8 cellular contexts compared by ENCODE assay signal in genomic region chr2:26246818-26247217, GRCh38. TPM values are rescaled to one million over a fixed set of nuclear protein-coding genes. Genes with fewer than 3 reads are reported as not detected.
A peak's percentile ranks its signal among the peaks of the same experiment; 100 is the strongest.
DNase-seq lines count a peak whose midpoint lies in the region; ATAC-seq and TF ChIP-seq lines count a peak whose summit lies in the region.

No MANE protein-coding gene starts in this region.

- peaks cover 16% of the 10 kb centered on the region for H3K4me1 Mint-ChIP-seq in GM23338

- H3K27me3 Mint-ChIP-seq in GM23338 (ENCODE audit: insufficient read depth, low read depth, poor library complexity), result peaks cover 4% of the 10 kb centered on the region

- H3K4me3 ChIP-seq in GM23338, result 0 out of 2 replicates have a peak overlapping the region, but pooled peaks have one; percentile 99
- peak overlapping the region; percentile 84 for H3K4me3 ChIP-seq in coronary artery
- H3K4me3 ChIP-seq in psoas muscle, result peak overlapping the region; percentile 79

- H2AFZ ChIP-seq in GM23338, result no peak overlapping the region

- DNase-seq in GM23338 (ENCODE audit: low spot score) (no peak), RKO (ENCODE audit: low spot score) (peak; percentile 91), coronary artery (ENCODE audit: low spot score) (no peak), psoas muscle (peak; percentile 57 to 82), left colon (no peak), GM19240 (ENCODE audit: insufficient read length, low spot score) (no peak), NCI-H1092 (lab: John Stamatoyannopoulos, UW) (no peak)

- no peaks in the 10 kb centered on the region for H3K36me3 ChIP-seq in GM23338 (ENCODE audit: insufficient read depth)
- no peaks in the 10 kb centered on the region for H3K36me3 ChIP-seq in psoas muscle (ENCODE audit: insufficient read depth in 1 of 2, low read depth in 1 of 2)

- peaks cover 11% of the 10 kb centered on the region for H3F3A ChIP-seq in GM23338 (replicated peaks; ENCODE audit: low read depth)

- peaks cover 8% of the 10 kb centered on the region for H4K20me1 ChIP-seq in GM23338 (replicated peaks; ENCODE audit: insufficient read depth)

- H3K4me1 ChIP-seq in GM23338 (ENCODE audit: insufficient read depth) (peaks cover 22% of the 10 kb centered on the region), psoas muscle (peaks cover 69% of the 10 kb centered on the region)

- H3K4me3 Mint-ChIP-seq in GM23338, result peak overlapping the region; percentile 96

- no peaks in the 10 kb centered on the region for H3K9me2 ChIP-seq in GM23338 (ENCODE audit: insufficient read depth)

- TF ChIP-seq CTCF in GM23338 (conservative IDR thresholded peaks at IDR 0.05; ENCODE audit: low read depth in 2 of 2) (no peak), coronary artery (IDR thresholded peaks at IDR 0.05) (no peak), psoas muscle (IDR thresholded peaks at IDR 0.05) (no peak)

- 48 to 66% (median 55%) methylated on average over 9 of the region's 9 CpGs for WGBS in psoas muscle, 3 donors

- ATAC-seq in GM23338 (no peak), psoas muscle (peak; percentile 48 to 63 (median 55)), left colon (no peak), GM19351 (IDR thresholded peaks at IDR 0.05; ENCODE audit: unreplicated experiment) (no peak)

- H3K27ac Mint-ChIP-seq in GM23338, result no peak overlapping the region

- no peaks in the 10 kb centered on the region for H3K9me3 Mint-ChIP-seq in GM23338

- H3K4me2 ChIP-seq in GM23338, result no peak overlapping the region

- no peaks in the 10 kb centered on the region for H3K36me3 Mint-ChIP-seq in GM23338 (ENCODE audit: low read depth)

- no peaks in the 10 kb centered on the region for H3K27me3 ChIP-seq in GM23338 (ENCODE audit: insufficient read depth)
- no peaks in the 10 kb centered on the region for H3K27me3 ChIP-seq in psoas muscle (ENCODE audit: insufficient read depth in 3 of 3, low read length in 2 of 3)

- intact Hi-C loops in psoas muscle (cut with DNase I), result no loop called here
- intact Hi-C loops in left colon (cut with DNase I, micrococcal nuclease), result no loop called here

- H3K79me2 ChIP-seq in GM23338 (replicated peaks; ENCODE audit: insufficient read depth), result peaks cover 90% of the 10 kb centered on the region

- H3K27ac ChIP-seq in GM23338 (ENCODE audit: low read depth) (no peak overlapping the region), coronary artery (no peak overlapping the region), psoas muscle (peak overlapping the region; percentile 96)

- H3K9me3 ChIP-seq in psoas muscle, result no peaks in the 10 kb centered on the region

TF ChIP-seq in GM23338, 12 proteins besides CTCF, POLR2A, EP300 and RAD21:
- no peak for TF ChIP-seq ZNF114 (CRISPR knock-in tag; IDR thresholded peaks at IDR 0.05)
- no peak for TF ChIP-seq STAT1 (IDR thresholded peaks at IDR 0.05; ENCODE audit: unreplicated experiment)
- TF ChIP-seq REST (IDR thresholded peaks at IDR 0.05; ENCODE audit: unreplicated experiment), result no peak
- no peak for TF ChIP-seq EZH2phosphoT487 (IDR thresholded peaks at IDR 0.05; ENCODE audit: unreplicated experiment)
- no peak for TF ChIP-seq NANOG (IDR thresholded peaks at IDR 0.05; ENCODE audit: borderline replicate concordance)
- TF ChIP-seq, protein P1, sequence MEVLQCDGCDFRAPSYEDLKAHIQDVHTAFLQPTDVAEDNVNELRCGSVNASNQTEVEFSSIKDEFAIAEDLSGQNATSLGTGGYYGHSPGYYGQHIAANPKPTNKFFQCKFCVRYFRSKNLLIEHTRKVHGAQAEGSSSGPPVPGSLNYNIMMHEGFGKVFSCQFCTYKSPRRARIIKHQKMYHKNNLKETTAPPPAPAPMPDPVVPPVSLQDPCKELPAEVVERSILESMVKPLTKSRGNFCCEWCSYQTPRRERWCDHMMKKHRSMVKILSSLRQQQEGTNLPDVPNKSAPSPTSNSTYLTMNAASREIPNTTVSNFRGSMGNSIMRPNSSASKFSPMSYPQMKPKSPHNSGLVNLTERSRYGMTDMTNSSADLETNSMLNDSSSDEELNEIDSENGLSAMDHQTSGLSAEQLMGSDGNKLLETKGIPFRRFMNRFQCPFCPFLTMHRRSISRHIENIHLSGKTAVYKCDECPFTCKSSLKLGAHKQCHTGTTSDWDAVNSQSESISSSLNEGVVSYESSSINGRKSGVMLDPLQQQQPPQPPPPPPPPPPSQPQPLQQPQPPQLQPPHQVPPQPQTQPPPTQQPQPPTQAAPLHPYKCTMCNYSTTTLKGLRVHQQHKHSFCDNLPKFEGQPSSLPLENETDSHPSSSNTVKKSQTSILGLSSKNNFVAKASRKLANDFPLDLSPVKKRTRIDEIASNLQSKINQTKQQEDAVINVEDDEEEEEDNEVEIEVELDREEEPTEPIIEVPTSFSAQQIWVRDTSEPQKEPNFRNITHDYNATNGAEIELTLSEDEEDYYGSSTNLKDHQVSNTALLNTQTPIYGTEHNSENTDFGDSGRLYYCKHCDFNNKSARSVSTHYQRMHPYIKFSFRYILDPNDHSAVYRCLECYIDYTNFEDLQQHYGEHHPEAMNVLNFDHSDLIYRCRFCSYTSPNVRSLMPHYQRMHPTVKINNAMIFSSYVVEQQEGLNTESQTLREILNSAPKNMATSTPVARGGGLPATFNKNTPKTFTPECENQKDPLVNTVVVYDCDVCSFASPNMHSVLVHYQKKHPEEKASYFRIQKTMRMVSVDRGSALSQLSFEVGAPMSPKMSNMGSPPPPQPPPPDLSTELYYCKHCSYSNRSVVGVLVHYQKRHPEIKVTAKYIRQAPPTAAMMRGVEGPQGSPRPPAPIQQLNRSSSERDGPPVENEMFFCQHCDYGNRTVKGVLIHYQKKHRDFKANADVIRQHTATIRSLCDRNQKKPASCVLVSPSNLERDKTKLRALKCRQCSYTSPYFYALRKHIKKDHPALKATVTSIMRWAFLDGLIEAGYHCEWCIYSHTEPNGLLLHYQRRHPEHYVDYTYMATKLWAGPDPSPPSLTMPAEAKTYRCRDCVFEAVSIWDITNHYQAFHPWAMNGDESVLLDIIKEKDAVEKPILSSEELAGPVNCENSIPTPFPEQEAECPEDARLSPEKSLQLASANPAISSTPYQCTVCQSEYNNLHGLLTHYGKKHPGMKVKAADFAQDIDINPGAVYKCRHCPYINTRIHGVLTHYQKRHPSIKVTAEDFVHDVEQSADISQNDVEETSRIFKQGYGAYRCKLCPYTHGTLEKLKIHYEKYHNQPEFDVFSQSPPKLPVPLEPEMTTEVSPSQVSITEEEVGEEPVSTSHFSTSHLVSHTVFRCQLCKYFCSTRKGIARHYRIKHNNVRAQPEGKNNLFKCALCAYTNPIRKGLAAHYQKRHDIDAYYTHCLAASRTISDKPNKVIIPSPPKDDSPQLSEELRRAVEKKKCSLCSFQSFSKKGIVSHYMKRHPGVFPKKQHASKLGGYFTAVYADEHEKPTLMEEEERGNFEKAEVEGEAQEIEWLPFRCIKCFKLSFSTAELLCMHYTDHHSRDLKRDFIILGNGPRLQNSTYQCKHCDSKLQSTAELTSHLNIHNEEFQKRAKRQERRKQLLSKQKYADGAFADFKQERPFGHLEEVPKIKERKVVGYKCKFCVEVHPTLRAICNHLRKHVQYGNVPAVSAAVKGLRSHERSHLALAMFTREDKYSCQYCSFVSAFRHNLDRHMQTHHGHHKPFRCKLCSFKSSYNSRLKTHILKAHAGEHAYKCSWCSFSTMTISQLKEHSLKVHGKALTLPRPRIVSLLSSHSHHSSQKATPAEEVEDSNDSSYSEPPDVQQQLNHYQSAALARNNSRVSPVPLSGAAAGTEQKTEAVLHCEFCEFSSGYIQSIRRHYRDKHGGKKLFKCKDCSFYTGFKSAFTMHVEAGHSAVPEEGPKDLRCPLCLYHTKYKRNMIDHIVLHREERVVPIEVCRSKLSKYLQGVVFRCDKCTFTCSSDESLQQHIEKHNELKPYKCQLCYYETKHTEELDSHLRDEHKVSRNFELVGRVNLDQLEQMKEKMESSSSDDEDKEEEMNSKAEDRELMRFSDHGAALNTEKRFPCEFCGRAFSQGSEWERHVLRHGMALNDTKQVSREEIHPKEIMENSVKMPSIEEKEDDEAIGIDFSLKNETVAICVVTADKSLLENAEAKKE (CRISPR knock-in tag; IDR thresholded peaks at IDR 0.05), result no peak
- TF ChIP-seq POLR2AphosphoS5 (IDR thresholded peaks at IDR 0.05; ENCODE audit: low read depth), result no peak
- no peak for TF ChIP-seq JUNB (IDR thresholded peaks at IDR 0.05; ENCODE audit: unreplicated experiment)
- no peak for TF ChIP-seq EZH2 (IDR thresholded peaks at IDR 0.05; ENCODE audit: low read depth, unreplicated experiment)
TF ChIP-seq in GM23338: peak in this region for 0.

RNA-seq across cellular contexts. Expression of gene HADHB, which starts 2.1 kb away (rescaled TPM):
- 43.4 and 55.0 TPM in 2 replicates for total RNA-seq in GM23338 (2014; rRNA removed; shearing (Covaris generic))
- polyA plus RNA-seq in GM23338 (2016; fragmentation: Nextera tagmentation; extraction: Ambion mirVana) (38.3 and 41.1 TPM in 2 replicates), psoas muscle (100 to 1,000 TPM; 447 to 626 (median 616) TPM)
- total RNA-seq in psoas muscle (1,000 to 10,000 TPM in 1 of 4 donors, 100 to 1,000 TPM in 3; 562 to 1,153 (median 698) TPM), left colon (100 to 1,000 TPM; 166 to 180 TPM)

RNA-seq across cellular contexts. Expression of gene HADHA, which starts 2.4 kb away (rescaled TPM):
- 88.9 and 92.3 TPM in 2 replicates for total RNA-seq in GM23338 (2014; rRNA removed; shearing (Covaris generic))
- polyA plus RNA-seq in GM23338 (2016; fragmentation: Nextera tagmentation; extraction: Ambion mirVana), result 57.6 and 63.9 TPM in 2 replicates
- total RNA-seq in psoas muscle, result 100 to 1,000 TPM; 294 to 617 (median 391) TPM
- polyA plus RNA-seq in psoas muscle, result 100 to 1,000 TPM; 195 to 370 (median 350) TPM
- total RNA-seq in left colon, result 100 to 1,000 TPM; 239 to 294 TPM

Comparison
In these comparisons a context has a peak if more than half of its experiments do, and no peak if none do; other contexts are left out.
1. ATAC-seq: peak in psoas muscle (4 of 4); none in GM23338 (single experiment), left colon (single experiment) and GM19351 (single experiment).
2. DNase-seq: peak in RKO (single experiment) and psoas muscle (2 of 2); none in GM23338 (single experiment), coronary artery (single experiment), left colon (0 of 2), GM19240 (single experiment) and NCI-H1092 (single experiment).
3. Peak in every context shown above with its lines, with median percentiles within 50 percentile points of each other: H3K4me3 ChIP-seq.